In genomic region chr6:126633362-126633761, GRCh38 we compare ENCODE assay signal across 19 cellular contexts.
DNase-seq lines count a peak whose midpoint lies in the region; ATAC-seq and TF ChIP-seq lines count a peak whose summit lies in the region.
"Had no signal": no experiment of that assay in that cellular context is flagged by ENCODE, and none has a peak within 500 bp of the region (broad histone marks: within the 10 kb centered on the region; RNA-seq: fewer than 3 reads in every experiment).

No MANE protein-coding gene starts in this region.

- ATAC-seq in SK-N-SH treated with all-trans-retinoic acid at 6 μM for 48 hours (no peak), HG03025 (IDR thresholded peaks at IDR 0.05; ENCODE audit: low FRiP score, unreplicated experiment) (no peak)
- ATAC-seq: K562 had no signal

- H3K79me2 ChIP-seq in SK-N-SH (ENCODE audit: insufficient read depth): no peaks in the 10 kb centered on the region

- no peak overlapping the region for H4K8ac ChIP-seq in mesenchymal stem cell (ENCODE audit: low read length)

- H3K9ac ChIP-seq in SK-N-SH (no peak overlapping the region), mesenchymal stem cell (ENCODE audit: low read length) (no peak overlapping the region)

- no peak overlapping the region for H2BK15ac ChIP-seq in mesenchymal stem cell (ENCODE audit: low read depth, poor library complexity, severe bottlenecking)

- H4K20me1 ChIP-seq in SK-N-SH (ENCODE audit: insufficient read depth): no peaks in the 10 kb centered on the region

- H2AFZ ChIP-seq in SK-N-SH (ENCODE audit: low read depth) (no peak overlapping the region), mesenchymal stem cell (ENCODE audit: low read depth, low read length) (no peak overlapping the region)

- H3K4me2 ChIP-seq in SK-N-SH (no peak overlapping the region), mesenchymal stem cell (ENCODE audit: low read length, poor library complexity, severe bottlenecking) (no peak overlapping the region)

- H3K9me3 ChIP-seq in SK-N-SH: no peaks in the 10 kb centered on the region
- no peaks in the 10 kb centered on the region for H3K9me3 ChIP-seq in mesenchymal stem cell (ENCODE audit: control insufficient read depth, low read length)
- no peaks in the 10 kb centered on the region for H3K9me3 ChIP-seq in uterus

- peaks cover 0 to 6% of the 10 kb centered on the region in 2 experiments; a peak in 3 of 4 replicates for H3K4me1 ChIP-seq in SK-N-SH (ENCODE audit: control insufficient read depth in 1 of 2, insufficient read depth in 2 of 2, low read depth in 1 of 2, low read length in 1 of 2)
- no peaks in the 10 kb centered on the region for H3K4me1 ChIP-seq in mesenchymal stem cell (ENCODE audit: control insufficient read depth, insufficient read depth, low read depth, low read length)
- H3K4me1 ChIP-seq in uterus: no peaks in the 10 kb centered on the region

- no peak overlapping the region for H3K14ac ChIP-seq in mesenchymal stem cell (ENCODE audit: low read length in 2 of 2)

- H2BK12ac ChIP-seq in mesenchymal stem cell (ENCODE audit: low read length in 2 of 2): no peak overlapping the region

- TF ChIP-seq RAD21 in SK-N-SH (IDR thresholded peaks at IDR 0.05; ENCODE audit: low read length): no peak

- H3K36me3 ChIP-seq in SK-N-SH (replicated peaks in 1 of 2; ENCODE audit: control insufficient read depth in 1 of 2, insufficient read depth in 2 of 2, low read length in 1 of 2) (no peaks in the 10 kb centered on the region), mesenchymal stem cell (ENCODE audit: control insufficient read depth in 1 of 2, insufficient read depth in 2 of 2, low read depth in 1 of 2, low read length in 2 of 2) (no peaks in the 10 kb centered on the region), uterus (no peaks in the 10 kb centered on the region)

- CTCF ChIA-PET in SK-N-SH (lab: Yijun Ruan, JAX): interaction anchor here (0.6 kb wide), 1 partner anchor 1835 kb away, joined by 3 read pairs; no protein-coding TSS in a partner anchor

- no peak overlapping the region for H3K4ac ChIP-seq in mesenchymal stem cell (ENCODE audit: low read depth in 1 of 2, low read length in 2 of 2)

- POLR2A ChIA-PET in SK-N-SH (lab: Yijun Ruan, JAX): interaction anchor here (0.8 kb wide), 1 partner anchor 405 kb away, joined by 3 read pairs; no protein-coding TSS in a partner anchor

- H3K27ac ChIP-seq in SK-N-SH (ENCODE audit: low read depth in 2 of 2, low read length in 1 of 2) (no peak overlapping the region), mesenchymal stem cell (ENCODE audit: low read length, poor library complexity, severe bottlenecking) (no peak overlapping the region), uterus (peak overlapping the region; percentile 36 to 59), dorsolateral prefrontal cortex (no peak overlapping the region)
- H3K27ac ChIP-seq: 22Rv1 had no signal

- no peak overlapping the region for H4K91ac ChIP-seq in mesenchymal stem cell (ENCODE audit: low read length)

- DNase-seq in SK-N-SH: no peak
- peak; percentile 23 for DNase-seq in fibroblast of mammary gland (ENCODE audit: low read depth)
- DNase-seq in mesenchymal stem cell: peak; percentile 14
- no peak for DNase-seq in uterus
- no peak for DNase-seq in dorsolateral prefrontal cortex
- DNase-seq in cerebellar cortex (ENCODE audit: low spot score): no peak
- DNase-seq: Calu3; CD4-positive, alpha-beta memory T cell; DMS53; H9; NCI-H1417 treated with DMSO at 0.1 percent for 48 hours; NCI-H2029; NCI-H2171; NCI-H446 treated with DMSO at 0.1 percent for 48 hours; NCI-H82 had no signal

- H3K27me3 ChIP-seq in SK-N-SH (ENCODE audit: insufficient read depth) (no peaks in the 10 kb centered on the region), mesenchymal stem cell (ENCODE audit: control insufficient read depth in 1 of 2, insufficient read depth in 1 of 2, low read length in 2 of 2) (no peaks in the 10 kb centered on the region), uterus (no peaks in the 10 kb centered on the region), dorsolateral prefrontal cortex (no peaks in the 10 kb centered on the region)

- no peak overlapping the region for H2BK120ac ChIP-seq in mesenchymal stem cell (ENCODE audit: low read depth, low read length)

- no peaks in the 10 kb centered on the region for H3K79me1 ChIP-seq in mesenchymal stem cell (replicated peaks; ENCODE audit: low read length, poor library complexity, severe bottlenecking)

- no peak for TF ChIP-seq CTCF in SK-N-SH (IDR thresholded peaks at IDR 0.05)
- no peak for TF ChIP-seq CTCF in fibroblast of mammary gland (conservative IDR thresholded peaks at IDR 0.05; ENCODE audit: control insufficient read depth, insufficient read depth, low read depth, low read length)
- no peak for TF ChIP-seq CTCF in uterus (IDR thresholded peaks at IDR 0.05)
- TF ChIP-seq CTCF in dorsolateral prefrontal cortex (IDR thresholded peaks at IDR 0.05 in 54 of 56, conservative IDR thresholded peaks at IDR 0.05 in 2 of 56; ENCODE audit: low read depth in 1 of 56, partially characterized antibody in 56 of 56): no peak

- H2AK5ac ChIP-seq in mesenchymal stem cell (ENCODE audit: low read length, severe bottlenecking): no peak overlapping the region

- no peaks in the 10 kb centered on the region for H3F3A ChIP-seq in SK-N-SH (replicated peaks; ENCODE audit: insufficient read depth)

- intact Hi-C loops in uterus (cut with DNase I; ENCODE audit: low total_unique reads): no loop called here
- intact Hi-C loops in dorsolateral prefrontal cortex (cut with DNase I): no loop called here

- H3K23ac ChIP-seq in mesenchymal stem cell (ENCODE audit: low read length in 2 of 2): no peak overlapping the region

- 0 out of 4 replicates have a peak, but pooled peaks of 1 of the 2 experiments have one; percentile 13 for TF ChIP-seq EP300 in SK-N-SH (IDR thresholded peaks at IDR 0.05; ENCODE audit: borderline replicate concordance in 1 of 2, low read depth in 1 of 2, low read length in 1 of 2)

- no peak for TF ChIP-seq POLR2A in uterus (IDR thresholded peaks at IDR 0.05)

- H3K9me2 ChIP-seq in SK-N-SH: no peaks in the 10 kb centered on the region; the same call in 1 of the 2 replicates

- 17% methylated on average over 1 of the region's 1 CpG for WGBS in SK-N-SH (ENCODE audit: low lambda C conversion rate)
- 68% methylated on average over 1 of the region's 1 CpG for WGBS in mesenchymal stem cell

- H2BK5ac ChIP-seq in mesenchymal stem cell (ENCODE audit: low read depth, low read length, poor library complexity, severe bottlenecking): no peak overlapping the region

- H3K4me3 ChIP-seq in SK-N-SH (ENCODE audit: low read depth in 2 of 2, low read length in 1 of 2) (no peak overlapping the region), fibroblast of mammary gland (ENCODE audit: control insufficient read depth, low read depth, low read length) (no peak overlapping the region), mesenchymal stem cell (ENCODE audit: insufficient read depth in 1 of 2, low read depth in 1 of 2, low read length in 2 of 2) (no peak overlapping the region), uterus (no peak overlapping the region), dorsolateral prefrontal cortex (no peak overlapping the region)
- H3K4me3 ChIP-seq: K562 had no signal

- no peak overlapping the region for H3K18ac ChIP-seq in mesenchymal stem cell (ENCODE audit: low read depth in 1 of 2, low read length in 2 of 2)

TF ChIP-seq in SK-N-SH treated with all-trans-retinoic acid at 6 μM for 48 hours, 23 proteins besides CTCF, POLR2A, EP300 and RAD21:
- TF ChIP-seq ISL1 (CRISPR knock-in tag; IDR thresholded peaks at IDR 0.05): peak; percentile 67
- no peak for TF ChIP-seq ZNF70 (CRISPR knock-in tag; IDR thresholded peaks at IDR 0.05)
TF ChIP-seq in SK-N-SH treated with all-trans-retinoic acid at 6 μM for 48 hours: peak in this region for 1.

TF ChIP-seq in SK-N-SH, 30 proteins besides CTCF, POLR2A, EP300 and RAD21:
- TF ChIP-seq IRF3 (IDR thresholded peaks at IDR 0.05; ENCODE audit: low read depth, low read length) (no peak), GABPA (IDR thresholded peaks at IDR 0.05; ENCODE audit: low read depth) (no peak), POLR2AphosphoS5 (IDR thresholded peaks at IDR 0.05; ENCODE audit: low read depth, low read length) (no peak), FOSL2 (IDR thresholded peaks at IDR 0.05; ENCODE audit: borderline replicate concordance, low read depth) (no peak), TEAD4 (IDR thresholded peaks at IDR 0.05; ENCODE audit: borderline replicate concordance, insufficient read depth) (no peak), REST (IDR thresholded peaks at IDR 0.05; ENCODE audit: low read depth, low read length) (no peak), TCF12 (IDR thresholded peaks at IDR 0.05) (no peak)

Comparison
In these comparisons a context has a peak if more than half of its experiments do, and no peak if none do; other contexts are left out.
1. DNase-seq: peak in fibroblast of mammary gland (single experiment) and mesenchymal stem cell (single experiment); none in SK-N-SH (single experiment), uterus (0 of 2), dorsolateral prefrontal cortex (0 of 10) and cerebellar cortex (single experiment).
2. H3K27ac ChIP-seq: peak in uterus (2 of 2); none in SK-N-SH (0 of 2), mesenchymal stem cell (single experiment) and dorsolateral prefrontal cortex (0 of 59).